Comparison of ENCODE assay signal across 3 cellular contexts in genomic region chr19:6724631-6725185, GRCh38.
TF ChIP-seq lines count a peak whose summit lies in the region.

No MANE protein-coding gene starts in this region.

TF ChIP-seq in A549, 52 proteins besides CTCF, POLR2A, EP300 and RAD21:
- no peak for TF ChIP-seq HOXB13 (CRISPR knock-in tag; IDR thresholded peaks at IDR 0.05; ENCODE audit: low read depth)
- TF ChIP-seq RNF2 (IDR thresholded peaks at IDR 0.05; ENCODE audit: borderline replicate concordance, low read depth) = no peak
- TF ChIP-seq, protein P1, sequence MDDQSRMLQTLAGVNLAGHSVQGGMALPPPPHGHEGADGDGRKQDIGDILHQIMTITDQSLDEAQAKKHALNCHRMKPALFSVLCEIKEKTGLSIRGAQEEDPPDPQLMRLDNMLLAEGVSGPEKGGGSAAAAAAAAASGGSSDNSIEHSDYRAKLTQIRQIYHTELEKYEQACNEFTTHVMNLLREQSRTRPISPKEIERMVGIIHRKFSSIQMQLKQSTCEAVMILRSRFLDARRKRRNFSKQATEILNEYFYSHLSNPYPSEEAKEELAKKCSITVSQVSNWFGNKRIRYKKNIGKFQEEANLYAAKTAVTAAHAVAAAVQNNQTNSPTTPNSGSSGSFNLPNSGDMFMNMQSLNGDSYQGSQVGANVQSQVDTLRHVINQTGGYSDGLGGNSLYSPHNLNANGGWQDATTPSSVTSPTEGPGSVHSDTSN (IDR thresholded peaks at IDR 0.05) = no peak
- no peak for TF ChIP-seq RFX5 (IDR thresholded peaks at IDR 0.05)

TF ChIP-seq in K562, 482 proteins besides CTCF, POLR2A, EP300 and RAD21:
- TF ChIP-seq HES1 (IDR thresholded peaks at IDR 0.05; ENCODE audit: low read depth) = no peak
- TF ChIP-seq HEY1 (CRISPR knock-in tag; IDR thresholded peaks at IDR 0.05; ENCODE audit: borderline replicate concordance) = no peak
- no peak for TF ChIP-seq CHD2 (IDR thresholded peaks at IDR 0.05; ENCODE audit: low read depth, low read length)
- no peak for TF ChIP-seq FOXP1 (CRISPR knock-in tag; IDR thresholded peaks at IDR 0.05)
- no peak for TF ChIP-seq GABPB1 (CRISPR knock-in tag; IDR thresholded peaks at IDR 0.05)
- TF ChIP-seq DACH1 (IDR thresholded peaks at IDR 0.05; ENCODE audit: partially characterized antibody) = no peak
- no peak for TF ChIP-seq HBP1 (CRISPR knock-in tag; IDR thresholded peaks at IDR 0.05)
- no peak for TF ChIP-seq SPI1 (IDR thresholded peaks at IDR 0.05; ENCODE audit: borderline replicate concordance, low read depth, low read length)
- no peak for TF ChIP-seq ATF3 (IDR thresholded peaks at IDR 0.05)
- TF ChIP-seq ATF3 (CRISPR knock-in tag; conservative IDR thresholded peaks at IDR 0.05) = no peak
- no peak for TF ChIP-seq DEAF1 (CRISPR knock-in tag; IDR thresholded peaks at IDR 0.05)
- no peak for TF ChIP-seq PYGO2 (tag; IDR thresholded peaks at IDR 0.05)
- TF ChIP-seq CBX1 (IDR thresholded peaks at IDR 0.05; ENCODE audit: low read depth) = no peak
- TF ChIP-seq MLLT1 (IDR thresholded peaks at IDR 0.05) = no peak
- TF ChIP-seq ZNF644 (tag; IDR thresholded peaks at IDR 0.05; ENCODE audit: low read depth) = no peak
- no peak for TF ChIP-seq BCOR (IDR thresholded peaks at IDR 0.05)
- TF ChIP-seq, protein P2, sequence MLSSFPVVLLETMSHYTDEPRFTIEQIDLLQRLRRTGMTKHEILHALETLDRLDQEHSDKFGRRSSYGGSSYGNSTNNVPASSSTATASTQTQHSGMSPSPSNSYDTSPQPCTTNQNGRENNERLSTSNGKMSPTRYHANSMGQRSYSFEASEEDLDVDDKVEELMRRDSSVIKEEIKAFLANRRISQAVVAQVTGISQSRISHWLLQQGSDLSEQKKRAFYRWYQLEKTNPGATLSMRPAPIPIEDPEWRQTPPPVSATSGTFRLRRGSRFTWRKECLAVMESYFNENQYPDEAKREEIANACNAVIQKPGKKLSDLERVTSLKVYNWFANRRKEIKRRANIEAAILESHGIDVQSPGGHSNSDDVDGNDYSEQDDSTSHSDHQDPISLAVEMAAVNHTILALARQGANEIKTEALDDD (IDR thresholded peaks at IDR 0.05) = no peak

TF ChIP-seq in HEK293T, 16 proteins besides CTCF, POLR2A, EP300 and RAD21:
- TF ChIP-seq ELF4 (IDR thresholded peaks at IDR 0.05) (no peak), CTBP1 (IDR thresholded peaks at IDR 0.05; ENCODE audit: borderline replicate concordance) (no peak), FOXK2 (IDR thresholded peaks at IDR 0.05) (no peak), BHLHE40 (IDR thresholded peaks at IDR 0.05; ENCODE audit: borderline replicate concordance) (no peak), FOXM1 (IDR thresholded peaks at IDR 0.05; ENCODE audit: borderline replicate concordance) (no peak), FOXA1 (IDR thresholded peaks at IDR 0.05) (no peak), TARDBP (IDR thresholded peaks at IDR 0.05) (no peak), HDGF (IDR thresholded peaks at IDR 0.05; ENCODE audit: borderline replicate concordance) (no peak), ARNT (IDR thresholded peaks at IDR 0.05) (no peak), NFRKB (IDR thresholded peaks at IDR 0.05) (no peak), PKNOX1 (IDR thresholded peaks at IDR 0.05) (no peak), SUZ12 (IDR thresholded peaks at IDR 0.05) (no peak), SP1 (IDR thresholded peaks at IDR 0.05) (no peak), ZNF384 (IDR thresholded peaks at IDR 0.05) (no peak), L3MBTL2 (conservative IDR thresholded peaks at IDR 0.05) (no peak), LEF1 (IDR thresholded peaks at IDR 0.05; ENCODE audit: borderline replicate concordance) (no peak)
